9 cellular contexts compared by ENCODE assay signal in the genomic region with DNA sequence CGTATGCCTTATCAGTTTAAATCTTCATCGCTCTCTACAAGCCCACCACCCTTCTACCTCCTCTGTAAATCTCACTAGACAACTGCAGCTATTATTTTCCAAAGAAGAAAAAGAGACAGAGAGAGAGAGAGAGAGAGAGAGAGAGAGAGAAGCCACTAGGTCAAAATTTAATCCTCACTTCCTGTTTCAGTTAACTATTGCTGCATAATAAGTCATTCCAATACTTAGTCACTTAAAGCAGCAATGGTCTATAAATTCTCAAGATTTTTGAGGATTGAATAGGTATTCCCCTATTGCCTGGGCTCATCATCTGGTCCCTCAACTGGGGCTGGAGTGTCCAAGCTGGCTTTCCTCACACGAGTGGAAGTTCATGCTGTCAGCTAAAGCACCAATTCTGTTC.
DNase-seq lines count a peak whose midpoint lies in the region; ATAC-seq lines count a peak whose summit lies in the region.
"Had no signal": no experiment of that assay in that cellular context is flagged by ENCODE, and none has a peak within 500 bp of the region (broad histone marks: within the 10 kb centered on the region; RNA-seq: fewer than 3 reads in every experiment).

No MANE protein-coding gene starts in this region.

- no peaks in the 10 kb centered on the region for H3K4me1 Mint-ChIP-seq in activated T-cell treated with anti-CD3 and anti-CD28 coated beads, Interleukin-2, amount 50 U/mL, for 24 hours (ENCODE audit: low read depth)

- H3K36me3 Mint-ChIP-seq in activated T-cell treated with anti-CD3 and anti-CD28 coated beads, Interleukin-2, amount 50 U/mL, for 24 hours (ENCODE audit: low read depth) = no peaks in the 10 kb centered on the region

- no peaks in the 10 kb centered on the region for H3K27me3 Mint-ChIP-seq in activated T-cell treated with anti-CD3 and anti-CD28 coated beads, Interleukin-2, amount 50 U/mL, for 24 hours

- H3K4me3 Mint-ChIP-seq in activated T-cell treated with anti-CD3 and anti-CD28 coated beads, Interleukin-2, amount 50 U/mL, for 24 hours = no peak overlapping the region

- DNase-seq in MG63 (peak; percentile 13), renal cortical epithelial cell (ENCODE audit: low read depth) (peak; percentile 86), NCI-H1417 (lab: John Stamatoyannopoulos, UW) (no peak), NCI-H187 (lab: John Stamatoyannopoulos, UW) (no peak), 8988T (no peak)
- no peak for DNase-seq in activated T-cell treated with anti-CD3 and anti-CD28 coated beads, Interleukin-2, amount 50 U/mL, for 24 hours
- DNase-seq: Right ventricle myocardium superior had no signal

- no peaks in the 10 kb centered on the region for H3K36me3 ChIP-seq in MG63

- H3K27me3 ChIP-seq in MG63 = no peaks in the 10 kb centered on the region

- ATAC-seq in GM18909 (IDR thresholded peaks at IDR 0.05; ENCODE audit: poor library complexity, unreplicated experiment) = peak; percentile 96
- peak; percentile 72 for ATAC-seq in HG02798 (IDR thresholded peaks at IDR 0.05; ENCODE audit: poor library complexity, unreplicated experiment)

- no peak overlapping the region for H3K27ac Mint-ChIP-seq in activated T-cell treated with anti-CD3 and anti-CD28 coated beads, Interleukin-2, amount 50 U/mL, for 24 hours

- H3K9me3 ChIP-seq in MG63 = no peaks in the 10 kb centered on the region

- no peak overlapping the region for H3K4me3 ChIP-seq in MG63

- H3K9me3 Mint-ChIP-seq in activated T-cell treated with anti-CD3 and anti-CD28 coated beads, Interleukin-2, amount 50 U/mL, for 24 hours = no peaks in the 10 kb centered on the region

Comparison
In these comparisons a context has a peak if more than half of its experiments do, and no peak if none do; other contexts are left out.
1. DNase-seq: peak in MG63 (single experiment) and renal cortical epithelial cell (single experiment); none in NCI-H1417 (0 of 3), NCI-H187 (0 of 2), activated T-cell treated with anti-CD3 and anti-CD28 coated beads, Interleukin-2, amount 50 U/mL, for 24 hours (single experiment) and 8988T (single experiment).